31 cellular contexts compared by ENCODE assay signal in genomic region chr4:124705393-124705792, GRCh38.
"Had no signal": no experiment of that assay in that cellular context is flagged by ENCODE, and none has a peak within 500 bp of the region (broad histone marks: within the 10 kb centered on the region; RNA-seq: fewer than 3 reads in every experiment).

No MANE protein-coding gene starts in this region.

- ATAC-seq: activated CD8-positive, alpha-beta T cell treated with anti-CD3 and anti-CD28 coated beads for 36 hours; activated T-cell treated with anti-CD3 and anti-CD28 coated beads, Interleukin-2, amount 50 U/mL, for 72 hours; activated T-helper 17 cell treated with anti-CD3 and anti-CD28 coated beads, Interleukin-2, amount 50 U/mL, for 72 hours had no signal

- H3K36me3 Mint-ChIP-seq: activated naive CD8-positive, alpha-beta T cell treated with anti-CD3 and anti-CD28 coated beads for 36 hours had no signal

- H3K27ac ChIP-seq: cardiac muscle cell, KMS-11, VCaP had no signal

- H3K4me1 Mint-ChIP-seq: activated T-helper 17 cell treated with anti-CD3 and anti-CD28 coated beads, Interleukin-2, amount 50 U/mL, for 72 hours had no signal

- H3K27me3 ChIP-seq: cardiac muscle cell had no signal

- H3K4me2 ChIP-seq: KMS-11 had no signal

- H3K4me3 ChIP-seq: cardiac muscle cell had no signal

- DNase-seq: activated CD4-positive, alpha-beta T cell treated with anti-CD3 and anti-CD28 coated beads for 1 hour; activated CD4-positive, alpha-beta T cell treated with anti-CD3 and anti-CD28 coated beads for 48 hours; activated CD4-positive, CD25-positive, alpha-beta regulatory T cell; activated CD8-positive, alpha-beta T cell treated with anti-CD3 and anti-CD28 coated beads for 36 hours; activated effector memory CD4-positive, alpha-beta T cell treated with anti-CD3 and anti-CD28 coated beads, Interleukin-2, amount 50 U/mL, for 16 hours; activated naive CD4-positive, alpha-beta T cell; activated naive CD4-positive, alpha-beta T cell treated with anti-CD3 and anti-CD28 coated beads, Interleukin-2, amount 50 U/mL, for 16 hours; activated naive CD8-positive, alpha-beta T cell treated with anti-CD3 and anti-CD28 coated beads for 36 hours; activated T-cell treated with anti-CD3 and anti-CD28 coated beads, Interleukin-2, amount 50 U/mL, for 1 hour; activated T-cell treated with anti-CD3 and anti-CD28 coated beads, Interleukin-2, amount 50 U/mL, for 72 hours; amniotic stem cell; aorta; MV-4-11; NCI-H1092; NCI-H1436 treated with DMSO at 0.1 percent for 48 hours; NCI-H1694 treated with DMSO at 0.1 percent for 48 hours; NCI-H2029; NCI-H345; NCI-H510A; NCI-H526; NCI-H748 treated with DMSO at 0.1 percent for 48 hours; NK-92 treated with Interleukin-12 subunit alpha and Interleukin-12 subunit beta, amount 100 ng/mL, for 24 hours; Right ventricle myocardium superior; SW 1271; T-helper 1 cell; T-helper 2 cell; T-helper 9 cell had no signal

- H3K9me3 Mint-ChIP-seq: activated CD8-positive, alpha-beta T cell treated with anti-CD3 and anti-CD28 coated beads for 36 hours; activated naive CD8-positive, alpha-beta T cell treated with anti-CD3 and anti-CD28 coated beads for 36 hours; activated T-cell treated with anti-CD3 and anti-CD28 coated beads, Interleukin-2, amount 50 U/mL, for 72 hours; activated T-helper 17 cell treated with anti-CD3 and anti-CD28 coated beads, Interleukin-2, amount 50 U/mL, for 72 hours had no signal

- H3K27ac Mint-ChIP-seq: activated CD8-positive, alpha-beta T cell treated with anti-CD3 and anti-CD28 coated beads for 36 hours; activated naive CD8-positive, alpha-beta T cell treated with anti-CD3 and anti-CD28 coated beads for 36 hours; activated T-cell treated with anti-CD3 and anti-CD28 coated beads, Interleukin-2, amount 50 U/mL, for 72 hours; activated T-helper 17 cell treated with anti-CD3 and anti-CD28 coated beads, Interleukin-2, amount 50 U/mL, for 72 hours had no signal

- H3K9ac ChIP-seq: KMS-11 had no signal

- H3K4me3 Mint-ChIP-seq: activated CD8-positive, alpha-beta T cell treated with anti-CD3 and anti-CD28 coated beads for 36 hours; activated naive CD8-positive, alpha-beta T cell treated with anti-CD3 and anti-CD28 coated beads for 36 hours; activated T-cell treated with anti-CD3 and anti-CD28 coated beads, Interleukin-2, amount 50 U/mL, for 72 hours; activated T-helper 17 cell treated with anti-CD3 and anti-CD28 coated beads, Interleukin-2, amount 50 U/mL, for 72 hours had no signal
